1 cellular context compared by ENCODE assay signal in the genomic region with DNA sequence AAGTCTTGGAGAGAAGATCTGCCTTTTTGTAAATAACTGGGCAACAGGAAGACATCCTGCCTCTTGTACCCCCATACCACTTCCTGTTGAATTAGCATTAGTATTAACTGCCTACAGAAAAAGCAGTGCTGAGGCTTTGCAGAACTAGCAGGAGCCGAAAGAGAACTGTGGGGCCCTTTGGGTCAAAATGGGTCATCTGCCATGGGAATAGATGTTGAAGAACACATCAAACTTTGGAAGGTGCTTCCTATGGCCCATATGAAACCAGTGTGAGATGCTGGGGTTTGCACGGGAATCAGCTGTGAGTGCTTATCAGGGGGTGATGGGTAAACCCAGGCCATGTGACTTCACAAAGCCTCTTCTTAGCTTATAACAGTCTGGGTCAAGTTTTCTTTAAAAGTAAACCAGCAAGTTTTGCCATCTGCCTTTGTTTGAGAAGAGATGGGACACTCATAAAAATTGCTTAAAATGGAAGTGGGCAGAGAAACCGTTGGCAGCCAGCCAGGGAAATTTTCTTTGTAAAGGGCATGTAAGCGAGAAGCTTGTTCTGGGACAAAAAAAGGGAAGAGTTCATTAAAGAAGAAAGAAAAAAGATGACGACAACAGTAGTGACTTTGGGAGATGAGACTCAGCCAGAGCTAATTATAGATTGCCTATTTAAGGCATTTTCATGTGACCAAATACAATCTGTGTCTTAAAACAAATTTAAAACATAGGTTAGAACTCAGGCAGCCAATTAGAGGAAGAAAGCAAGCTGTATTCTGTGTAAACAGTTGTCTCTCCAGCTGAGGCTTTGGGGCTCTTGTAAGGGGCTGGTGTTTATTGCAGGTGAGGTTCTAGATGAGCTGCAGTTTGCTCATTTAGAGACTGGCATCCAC.
TF ChIP-seq lines count a peak whose summit lies in the region.

No MANE protein-coding gene starts in this region.

TF ChIP-seq in H1, 55 proteins besides CTCF, POLR2A, EP300 and RAD21:
- TF ChIP-seq HDAC2 (IDR thresholded peaks at IDR 0.05; ENCODE audit: borderline replicate concordance in 1 of 2, low read depth in 2 of 2, low read length in 2 of 2) (no peak), HDAC6 (IDR thresholded peaks at IDR 0.05; ENCODE audit: low read depth, low read length) (no peak), NANOG (IDR thresholded peaks at IDR 0.05; ENCODE audit: insufficient read depth, low read depth, low read length, poor library complexity, severe bottlenecking) (no peak), NRF1 (IDR thresholded peaks at IDR 0.05; ENCODE audit: low read depth, low read length) (no peak), SUZ12 (IDR thresholded peaks at IDR 0.05; ENCODE audit: low read length) (no peak), RFX5 (IDR thresholded peaks at IDR 0.05; ENCODE audit: borderline replicate concordance, low read depth, low read length) (no peak), CBX5 (IDR thresholded peaks at IDR 0.05; ENCODE audit: low read depth, low read length) (no peak)
- TF ChIP-seq, protein P1, sequence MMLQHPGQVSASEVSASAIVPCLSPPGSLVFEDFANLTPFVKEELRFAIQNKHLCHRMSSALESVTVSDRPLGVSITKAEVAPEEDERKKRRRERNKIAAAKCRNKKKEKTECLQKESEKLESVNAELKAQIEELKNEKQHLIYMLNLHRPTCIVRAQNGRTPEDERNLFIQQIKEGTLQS (IDR thresholded peaks at IDR 0.05; ENCODE audit: insufficient read depth, low read depth, low read length), result no peak
